ENCODE assay signal across 17 cellular contexts in the genomic region with DNA sequence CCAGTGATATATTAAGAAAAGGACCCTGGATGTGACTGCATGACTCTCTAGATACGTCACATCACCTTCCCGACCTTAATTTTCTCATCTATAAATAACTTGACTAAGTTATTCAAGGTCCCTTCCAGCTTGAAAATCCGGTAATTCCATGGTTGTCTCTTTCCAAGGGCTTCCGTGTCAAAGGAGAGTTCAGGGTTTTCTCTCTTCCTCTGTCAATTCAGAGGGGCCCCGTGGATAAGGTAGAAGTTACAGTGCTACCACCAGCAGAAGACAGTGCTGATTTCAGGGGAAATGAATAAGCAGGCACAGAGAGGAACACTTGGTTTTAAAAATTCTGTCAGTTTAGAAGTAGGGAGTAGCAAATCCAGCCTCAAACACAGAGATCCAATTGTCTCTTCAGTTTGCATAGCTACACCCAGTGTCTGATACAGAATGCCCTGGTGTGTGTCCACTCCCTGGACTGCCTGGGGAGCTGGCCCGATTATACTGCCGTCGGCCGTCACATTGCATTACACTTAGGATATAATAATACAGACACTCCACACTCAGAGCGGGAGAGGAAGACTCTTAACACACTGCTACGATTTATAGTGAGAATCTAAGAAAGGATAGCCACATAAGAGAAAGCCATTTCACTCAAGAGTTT. TPM values are rescaled to one million over a fixed set of nuclear protein-coding genes. Genes with fewer than 3 reads are reported as not detected.
DNase-seq lines count a peak whose midpoint lies in the region; ATAC-seq and TF ChIP-seq lines count a peak whose summit lies in the region.
"Had no signal": no experiment of that assay in that cellular context is flagged by ENCODE, and none has a peak within 500 bp of the region (broad histone marks: within the 10 kb centered on the region; RNA-seq: fewer than 3 reads in every experiment).

No MANE protein-coding gene starts in this region.

- H3K4me1 Mint-ChIP-seq in nephron = peaks cover 12% of the 10 kb centered on the region
- no peaks in the 10 kb centered on the region for H3K4me1 Mint-ChIP-seq in activated T-cell treated with anti-CD3 and anti-CD28 coated beads, Interleukin-2, amount 50 U/mL, for 72 hours (ENCODE audit: low read depth)
- H3K4me1 Mint-ChIP-seq: activated CD4-positive, alpha-beta T cell treated with anti-CD3 and anti-CD28 coated beads for 36 hours had no signal

- H3K9me3 Mint-ChIP-seq in nephron = no peaks in the 10 kb centered on the region
- H3K9me3 Mint-ChIP-seq in activated T-cell treated with anti-CD3 and anti-CD28 coated beads, Interleukin-2, amount 50 U/mL, for 72 hours = no peaks in the 10 kb centered on the region
- H3K9me3 Mint-ChIP-seq: activated T-helper 1 cell treated with anti-CD3 and anti-CD28 coated beads, Interleukin-12 subunit alpha, Interleukin-12 subunit beta, Interleukin-2, Interleukin-4 antibody, amounts not matched to agents 30 ng/mL and 10 ng/mL and 1 ng/mL, durations not matched to agents 14 hours and 24 hours and 36 hours had no signal

- ATAC-seq in activated T-cell treated with anti-CD3 and anti-CD28 coated beads, Interleukin-2, amount 50 U/mL, for 72 hours (replicated peaks in 1 of 2) = no peak
- ATAC-seq: activated CD4-positive, alpha-beta T cell treated with anti-CD3 and anti-CD28 coated beads for 36 hours; lower lobe of right lung had no signal

- peak overlapping the region in 2 of 3 experiments; percentile 44 to 73 for H3K27ac Mint-ChIP-seq in nephron
- no peak overlapping the region for H3K27ac Mint-ChIP-seq in activated T-cell treated with anti-CD3 and anti-CD28 coated beads, Interleukin-2, amount 50 U/mL, for 72 hours
- H3K27ac Mint-ChIP-seq: activated CD4-positive, alpha-beta T cell treated with anti-CD3 and anti-CD28 coated beads for 36 hours; activated naive CD8-positive, alpha-beta T cell; activated T-helper 1 cell treated with anti-CD3 and anti-CD28 coated beads, Interleukin-12 subunit alpha, Interleukin-12 subunit beta, Interleukin-2, Interleukin-4 antibody, amounts not matched to agents 30 ng/mL and 10 ng/mL and 1 ng/mL, durations not matched to agents 14 hours and 24 hours and 36 hours had no signal

- H3K27me3 Mint-ChIP-seq in nephron (ENCODE audit: low read depth) = peaks cover 10% of the 10 kb centered on the region
- H3K27me3 Mint-ChIP-seq in activated T-cell treated with anti-CD3 and anti-CD28 coated beads, Interleukin-2, amount 50 U/mL, for 72 hours (ENCODE audit: low read depth) = no peaks in the 10 kb centered on the region

- no peak for TF ChIP-seq CTCF in nephron (IDR thresholded peaks at IDR 0.05; ENCODE audit: unreplicated experiment in 3 of 3)

- no peak overlapping the region for H3K4me3 Mint-ChIP-seq in nephron
- H3K4me3 Mint-ChIP-seq in activated T-cell treated with anti-CD3 and anti-CD28 coated beads, Interleukin-2, amount 50 U/mL, for 72 hours = no peak overlapping the region
- H3K4me3 Mint-ChIP-seq: activated CD4-positive, alpha-beta T cell treated with anti-CD3 and anti-CD28 coated beads for 36 hours; activated naive CD8-positive, alpha-beta T cell; activated T-helper 1 cell treated with anti-CD3 and anti-CD28 coated beads, Interleukin-12 subunit alpha, Interleukin-12 subunit beta, Interleukin-2, Interleukin-4 antibody, amounts not matched to agents 30 ng/mL and 10 ng/mL and 1 ng/mL, durations not matched to agents 14 hours and 24 hours and 36 hours had no signal

- peaks cover 35% of the 10 kb centered on the region for H3K36me3 Mint-ChIP-seq in nephron (ENCODE audit: low read depth)
- no peaks in the 10 kb centered on the region for H3K36me3 Mint-ChIP-seq in activated T-cell treated with anti-CD3 and anti-CD28 coated beads, Interleukin-2, amount 50 U/mL, for 72 hours (ENCODE audit: insufficient read depth in 2 of 2)
- H3K36me3 Mint-ChIP-seq: activated naive CD8-positive, alpha-beta T cell had no signal

- peak; percentile 42 for DNase-seq in NCI-H2227 treated with DMSO at 0.1 percent for 48 hours (lab: John Stamatoyannopoulos, UW)
- peak; percentile 77 for DNase-seq in foreskin melanocyte
- peak; percentile 58 for DNase-seq in superior temporal gyrus (ENCODE audit: extremely low spot score)
- DNase-seq in stimulated activated CD4-positive, alpha-beta T cell treated with anti-CD3 and anti-CD28 coated beads, Interleukin-2, amount 100 ng/mL, for 48 hours = no peak
- no peak for DNase-seq in activated T-cell treated with anti-CD3 and anti-CD28 coated beads, Interleukin-2, amount 50 U/mL, for 72 hours
- no peak for DNase-seq in D341Med (ENCODE audit: low spot score)
- DNase-seq: activated CD4-positive, alpha-beta T cell treated with anti-CD3 and anti-CD28 coated beads for 36 hours; lower lobe of right lung; NCI-H1105; NCI-H2081 treated with DMSO at 0.1 percent for 48 hours; NCI-H526; stimulated activated CD4-positive, alpha-beta T cell treated with anti-CD3 and anti-CD28 coated beads, Interleukin-2, amount 100 ng/mL, for 24 hours; stimulated activated naive CD4-positive, alpha-beta T cell treated with Interleukin-2 at 50 U/mL for 16 hours; trophoblast cell had no signal

RNA-seq across cellular contexts. Expression of a gene that starts 54.7 kb away (rescaled TPM):
- 10 to 100 TPM; 52.3 to 58.6 TPM for total RNA-seq in activated T-cell treated with anti-CD3 and anti-CD28 coated beads, Interleukin-2, amount 50 U/mL, for 72 hours

Comparison
In these comparisons a context has a peak if more than half of its experiments do, and no peak if none do; other contexts are left out.
1. DNase-seq: peak in NCI-H2227 treated with DMSO at 0.1 percent for 48 hours (single experiment), foreskin melanocyte (single experiment) and superior temporal gyrus (single experiment); none in stimulated activated CD4-positive, alpha-beta T cell treated with anti-CD3 and anti-CD28 coated beads, Interleukin-2, amount 100 ng/mL, for 48 hours (0 of 2), activated T-cell treated with anti-CD3 and anti-CD28 coated beads, Interleukin-2, amount 50 U/mL, for 72 hours (0 of 2) and D341Med (single experiment).